1 cellular context compared by ENCODE assay signal in the genomic region with DNA sequence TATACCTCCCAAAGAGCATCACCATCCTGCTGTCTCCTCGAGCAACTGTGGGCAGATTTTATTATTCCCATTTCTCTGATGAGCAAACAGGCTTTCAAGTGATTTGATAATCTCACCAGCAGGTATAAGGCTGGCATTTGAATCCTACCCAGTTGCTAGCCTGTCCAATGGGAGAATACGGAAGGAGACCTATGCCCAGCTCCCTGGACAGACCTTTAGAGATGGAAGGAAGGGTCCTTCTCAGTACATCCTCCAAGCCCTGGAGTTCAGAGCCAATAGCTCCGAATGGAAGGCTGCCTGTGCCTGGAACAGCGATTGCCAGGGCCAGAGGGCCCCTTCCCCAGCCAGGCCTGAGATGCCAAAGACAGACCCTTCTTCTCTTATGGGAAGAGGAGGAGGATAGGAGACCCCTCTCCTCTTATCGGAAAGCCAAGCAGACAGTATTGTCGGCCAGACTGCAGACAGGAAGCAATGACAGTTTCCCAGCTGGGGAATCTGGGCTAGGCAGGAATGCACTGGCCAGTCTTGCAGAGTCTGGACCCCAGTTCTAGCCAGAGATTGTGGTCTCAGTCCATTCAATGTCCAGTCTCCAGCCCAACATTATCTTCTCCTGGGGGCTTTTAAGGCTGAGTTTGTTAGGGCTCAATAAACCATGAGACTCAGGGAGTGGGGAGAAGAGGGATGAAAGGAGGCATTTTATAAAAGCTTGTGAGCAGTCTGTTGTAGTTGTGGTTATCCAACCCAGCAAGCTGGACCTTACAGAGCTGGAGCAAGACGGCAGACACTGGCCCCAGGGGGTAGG.
TF ChIP-seq lines count a peak whose summit lies in the region.

No MANE protein-coding gene starts in this region.

TF ChIP-seq in K562, 482 proteins besides CTCF, POLR2A, EP300 and RAD21:
- TF ChIP-seq ARID4B (CRISPR knock-in tag; IDR thresholded peaks at IDR 0.05), result 0 out of 2 replicates have a peak, but pooled peaks have one; percentile 18
- no peak for TF ChIP-seq TEAD4 (IDR thresholded peaks at IDR 0.05; ENCODE audit: low read length)
- TF ChIP-seq TEAD4 (CRISPR knock-in tag; IDR thresholded peaks at IDR 0.05; ENCODE audit: borderline replicate concordance), result 0 out of 2 replicates have a peak, but pooled peaks have one; percentile 44
- no peak for TF ChIP-seq JUN (IDR thresholded peaks at IDR 0.05; ENCODE audit: borderline replicate concordance, low read depth, low read length)
- TF ChIP-seq JUN (CRISPR knock-in tag; IDR thresholded peaks at IDR 0.05; ENCODE audit: borderline replicate concordance), result 0 out of 2 replicates have a peak, but pooled peaks have one; percentile 36
- TF ChIP-seq GATAD2B (IDR thresholded peaks at IDR 0.05; ENCODE audit: borderline replicate concordance), result no peak
- no peak for TF ChIP-seq PRMT5 (CRISPR knock-in tag; IDR thresholded peaks at IDR 0.05)
- TF ChIP-seq PKNOX1 (IDR thresholded peaks at IDR 0.05), result no peak
- TF ChIP-seq GABPB1 (CRISPR knock-in tag; IDR thresholded peaks at IDR 0.05), result no peak
